In the genomic region with DNA sequence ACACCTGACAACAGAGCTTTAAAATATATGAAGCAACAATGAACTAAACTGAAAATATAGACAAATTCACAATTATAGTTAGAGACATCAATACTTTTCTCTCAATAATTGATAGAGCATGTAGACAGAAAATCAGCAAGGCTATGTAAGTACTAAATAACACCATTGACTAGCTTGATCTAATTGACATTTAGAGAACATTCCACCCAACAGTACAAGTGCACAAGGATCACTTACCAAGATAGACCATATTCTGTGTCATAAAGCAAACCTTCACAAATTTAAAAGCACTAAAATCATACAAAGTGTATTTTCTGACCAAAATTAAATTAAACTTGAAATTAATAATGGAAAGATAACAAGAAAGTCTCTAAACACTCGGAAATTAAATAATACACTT, we compare ENCODE assay signal across 32 cellular contexts.
DNase-seq lines count a peak whose midpoint lies in the region; ATAC-seq, FAIRE-seq and TF ChIP-seq lines count a peak whose summit lies in the region.
"Had no signal": no experiment of that assay in that cellular context is flagged by ENCODE, and none has a peak within 500 bp of the region (broad histone marks: within the 10 kb centered on the region; RNA-seq: fewer than 3 reads in every experiment).

No MANE protein-coding gene starts in this region.

- BruUV-seq in HepG2 (replicated peaks; lab: Mats Ljungman, UMichigan), result no TSS peak

- in situ Hi-C loops in HepG2 (cut with HindIII; ENCODE audit: extremely low pct_ligation_motif_present, low pct_unique_long_range_greater_than_20kb), result no loop called here

- no peaks in the 10 kb centered on the region for H3K79me2 ChIP-seq in HepG2 (ENCODE audit: insufficient read depth, low read length)

- no peak overlapping the region for H2AFZ ChIP-seq in HepG2 (ENCODE audit: low read length)

- H3K36me3 ChIP-seq in HepG2 (replicated peaks in 1 of 2; ENCODE audit: control insufficient read depth in 1 of 2, insufficient read depth in 2 of 2, low read length in 2 of 2) (no peaks in the 10 kb centered on the region), right lobe of liver (no peaks in the 10 kb centered on the region), endodermal cell (ENCODE audit: control insufficient read depth, insufficient read depth, low read length) (no peaks in the 10 kb centered on the region)
- H3K36me3 ChIP-seq: BE2C; BLaER1; BLaER1 treated with 17β-estradiol and CSF1 and Interleukin-3, amounts not matched to agents 10 nM and 100 nM had no signal

- H3K4me2 ChIP-seq in HepG2 (ENCODE audit: low read depth, low read length), result no peak overlapping the region
- H3K4me2 ChIP-seq: A549; BLaER1; BLaER1 treated with 17β-estradiol and CSF1 and Interleukin-3, amounts not matched to agents 10 nM and 100 nM had no signal

- TF ChIP-seq CTCF in HepG2 (CRISPR knock-in tag; IDR thresholded peaks at IDR 0.05), result no peak
- no peak for TF ChIP-seq CTCF in right lobe of liver (IDR thresholded peaks at IDR 0.05)
- TF ChIP-seq CTCF in endodermal cell (conservative IDR thresholded peaks at IDR 0.05), result no peak

- no peak for DNase-seq in HepG2 (ENCODE audit: low spot score)
- DNase-seq in right lobe of liver, result no peak
- DNase-seq in endodermal cell, result no peak
- DNase-seq in T-helper 2 cell, result no peak
- DNase-seq: 8988T; ACHN; AML-193; BE2C; C1 segment of cervical spinal cord; Caco-2; Calu3; CD4-positive, alpha-beta memory T cell; CD4-positive, alpha-beta T cell; CD4-positive, CD25-positive, alpha-beta regulatory T cell; CD8-positive, alpha-beta memory T cell; CD8-positive, alpha-beta T cell; COR-L47; DMS 273 treated with DMSO at 0.1 percent for 48 hours; DMS153; DMS53; DMS79; DMS79 treated with DMSO at 0.1 percent for 48 hours; DND-41; EL had no signal

- H3K9ac ChIP-seq in HepG2 (ENCODE audit: insufficient read depth, low read depth, low read length), result no peak overlapping the region
- no peak overlapping the region for H3K9ac ChIP-seq in endodermal cell (ENCODE audit: extremely low read depth, low read length, poor library complexity, severe bottlenecking)
- H3K9ac ChIP-seq: BLaER1; BLaER1 treated with 17β-estradiol and CSF1 and Interleukin-3, amounts not matched to agents 10 nM and 100 nM had no signal

- H3K4me1 ChIP-seq in HepG2 (ENCODE audit: insufficient read depth, low read length) (no peaks in the 10 kb centered on the region), right lobe of liver (peaks cover 0 to 22% (median 5%) of the 10 kb centered on the region in 4 donors), endodermal cell (ENCODE audit: control insufficient read depth, insufficient read depth, low read length) (no peaks in the 10 kb centered on the region)
- H3K4me1 ChIP-seq: A549; BE2C; BLaER1; BLaER1 treated with 17β-estradiol and CSF1 and Interleukin-3, amounts not matched to agents 10 nM and 100 nM; Caco-2 had no signal

- intact Hi-C loops in HepG2 (cut with micrococcal nuclease; ENCODE audit: unreplicated experiment) (no loop called here), right lobe of liver (cut with DNase I) (no loop called here)

- POLR2A ChIA-PET in HepG2 (lab: Yijun Ruan, JAX), result no interaction called here

- no peaks in the 10 kb centered on the region for H3K27me3 ChIP-seq in HepG2 (ENCODE audit: control insufficient read depth in 1 of 2, insufficient read depth in 2 of 2, low read length in 2 of 2)
- H3K27me3 ChIP-seq in right lobe of liver, result no peaks in the 10 kb centered on the region
- H3K27me3 ChIP-seq in endodermal cell (ENCODE audit: control insufficient read depth, insufficient read depth, low read length, poor library complexity, severe bottlenecking), result no peaks in the 10 kb centered on the region
- H3K27me3 ChIP-seq: BE2C; BLaER1; BLaER1 treated with 17β-estradiol and CSF1 and Interleukin-3, amounts not matched to agents 10 nM and 100 nM had no signal

- ATAC-seq in HepG2 (no peak), right lobe of liver (no peak)
- ATAC-seq: A549; CD8-positive, alpha-beta T cell had no signal

- no peak for TF ChIP-seq RAD21 in HepG2 (CRISPR knock-in tag; IDR thresholded peaks at IDR 0.05)

- FAIRE-seq in HepG2 (lab: Jason Lieb, UNC), result no peak
- FAIRE-seq: A549, D721Med had no signal

- H3K27ac Mint-ChIP-seq in endodermal cell, result no peak overlapping the region
- H3K27ac Mint-ChIP-seq: B cell; CD14-positive monocyte; CD4-positive, alpha-beta memory T cell; CD4-positive, alpha-beta T cell; CD4-positive, CD25-positive, alpha-beta regulatory T cell; CD8-positive, alpha-beta memory T cell; CD8-positive, alpha-beta T cell had no signal

- H3K9me3 ChIP-seq in HepG2 (ENCODE audit: low read length), result peaks cover 7% of the 10 kb centered on the region
- no peaks in the 10 kb centered on the region for H3K9me3 ChIP-seq in right lobe of liver
- peaks cover 66% of the 10 kb centered on the region for H3K9me3 ChIP-seq in endodermal cell (ENCODE audit: control insufficient read depth, low read length)
- H3K9me3 ChIP-seq: BE2C, BLaER1 had no signal

- TF ChIP-seq POLR2A in HepG2 (IDR thresholded peaks at IDR 0.05; ENCODE audit: insufficient read depth in 1 of 2, low read depth in 2 of 2, low read length in 2 of 2) (no peak), right lobe of liver (IDR thresholded peaks at IDR 0.05) (no peak)

- H3K9me3 Mint-ChIP-seq in endodermal cell, result peaks cover 37% of the 10 kb centered on the region

- no peaks in the 10 kb centered on the region for H4K20me1 ChIP-seq in HepG2 (ENCODE audit: insufficient read depth, low read length)
- H4K20me1 ChIP-seq: BLaER1; BLaER1 treated with 17β-estradiol and CSF1 and Interleukin-3, amounts not matched to agents 10 nM and 100 nM had no signal

- peaks cover 4% of the 10 kb centered on the region for H3K36me3 Mint-ChIP-seq in endodermal cell (ENCODE audit: low read depth)
- H3K36me3 Mint-ChIP-seq: CD14-positive monocyte; CD4-positive, alpha-beta memory T cell; CD4-positive, CD25-positive, alpha-beta regulatory T cell; CD8-positive, alpha-beta memory T cell; CD8-positive, alpha-beta T cell had no signal

- CTCF ChIA-PET in HepG2 (lab: Yijun Ruan, JAX; ENCODE audit: low intra/inter-chr PET ratio, low total read pairs), result no interaction called here

- H3K4me1 Mint-ChIP-seq in endodermal cell, result no peaks in the 10 kb centered on the region
- H3K4me1 Mint-ChIP-seq: B cell; CD14-positive monocyte; CD4-positive, alpha-beta memory T cell; CD4-positive, CD25-positive, alpha-beta regulatory T cell; CD8-positive, alpha-beta memory T cell had no signal

- no peak overlapping the region for H3K4me3 Mint-ChIP-seq in endodermal cell
- H3K4me3 Mint-ChIP-seq: B cell; CD14-positive monocyte; CD4-positive, alpha-beta memory T cell; CD4-positive, alpha-beta T cell; CD4-positive, CD25-positive, alpha-beta regulatory T cell; CD8-positive, alpha-beta memory T cell; CD8-positive, alpha-beta T cell had no signal

- peaks cover 2% of the 10 kb centered on the region for H3K27me3 Mint-ChIP-seq in endodermal cell (ENCODE audit: insufficient read depth)
- H3K27me3 Mint-ChIP-seq: CD4-positive, CD25-positive, alpha-beta regulatory T cell had no signal

- H3K4me3 ChIP-seq in HepG2 (replicated peaks in 1 of 3; ENCODE audit: insufficient read depth in 1 of 3, low read depth in 2 of 3, low read length in 3 of 3), result no peak overlapping the region
- H3K4me3 ChIP-seq in right lobe of liver, result no peak overlapping the region
- peak overlapping the region; percentile 57 for H3K4me3 ChIP-seq in endodermal cell (ENCODE audit: low read length)
- H3K4me3 ChIP-seq: A549; BLaER1; BLaER1 treated with 17β-estradiol and CSF1 and Interleukin-3, amounts not matched to agents 10 nM and 100 nM had no signal

- TF ChIP-seq EP300 in HepG2 (IDR thresholded peaks at IDR 0.05; ENCODE audit: low read depth in 2 of 2, low read length in 2 of 2) (no peak), HepG2 (CRISPR knock-in tag; IDR thresholded peaks at IDR 0.05; ENCODE audit: borderline replicate concordance) (no peak)

- H3K27ac ChIP-seq in HepG2 (ENCODE audit: extremely low read length, insufficient read depth, low read length), result no peak overlapping the region
- H3K27ac ChIP-seq in right lobe of liver, result no peak overlapping the region
- H3K27ac ChIP-seq in endodermal cell (ENCODE audit: low read depth, low read length), result no peak overlapping the region
- H3K27ac ChIP-seq: 22Rv1; A549; BLaER1; BLaER1 treated with 17β-estradiol and CSF1 and Interleukin-3, amounts not matched to agents 10 nM and 100 nM; C4-2B had no signal

- WGBS in HepG2 (ENCODE audit: low lambda C conversion rate), result 2% methylated on average over 1 of the region's 1 CpG
- WGBS in right lobe of liver (ENCODE audit: insufficient coverage, low coverage, low lambda C conversion rate, missing lambda C conversion rate), result 83% methylated on average over 1 of the region's 1 CpG
- WGBS in endodermal cell (ENCODE audit: insufficient coverage in 1 of 2, insufficient read length in 1 of 2), 2 experiments, result no CpG with 5 or more reads among the region's 1 CpG

TF ChIP-seq in HepG2, 621 proteins besides CTCF, POLR2A, EP300 and RAD21:
- TF ChIP-seq ZNF614 (CRISPR knock-in tag; IDR thresholded peaks at IDR 0.05; ENCODE audit: borderline replicate concordance) (peak; percentile 98), STAT5B (CRISPR knock-in tag; IDR thresholded peaks at IDR 0.05) (no peak), RBM39 (IDR thresholded peaks at IDR 0.05; ENCODE audit: low read depth, low read length, poor library complexity, severe bottlenecking) (no peak)
